In genomic region chr17:27760069-27760885, GRCh38 we compare ENCODE assay signal across 8 cellular contexts. TPM values are rescaled to one million over a fixed set of nuclear protein-coding genes. Genes with fewer than 3 reads are reported as not detected.
DNase-seq lines count a peak whose midpoint lies in the region; ATAC-seq, FAIRE-seq and TF ChIP-seq lines count a peak whose summit lies in the region.

No MANE protein-coding gene starts in this region.

- no peak overlapping the region for H3K27ac Mint-ChIP-seq in activated CD8-positive, alpha-beta memory T cell treated with anti-CD3 and anti-CD28 coated beads, Interleukin-2, amount 10 ng/mL, durations not matched to agents 7 days and 5 days
- H3K27ac Mint-ChIP-seq in naive thymus-derived CD8-positive, alpha-beta T cell = no peak overlapping the region
- H3K27ac Mint-ChIP-seq in stimulated activated effector memory CD8-positive, alpha-beta T cell treated with anti-CD3 and anti-CD28 coated beads, Interleukin-12 subunit alpha, Interleukin-12 subunit beta, amount 100 ng/mL, for 72 hours = no peak overlapping the region

- H3K4me1 ChIP-seq in A549 = no peaks in the 10 kb centered on the region

- 28% methylated on average over 28 of the region's 28 CpGs for WGBS in A549 (ENCODE audit: missing lambda C conversion rate)

- POLR2A ChIA-PET in A549 (lab: Yijun Ruan, JAX) = no interaction called here
- POLR2A ChIA-PET in naive thymus-derived CD8-positive, alpha-beta T cell (lab: Charles Lee) = interaction anchor here (1.2 kb wide), 1 partner anchor 132 kb away, joined by 3 read pairs; no protein-coding TSS in a partner anchor

- DNase-seq in A549 (ENCODE audit: low read depth in 1 of 2, low spot score in 1 of 2) = peak; percentile 45 to 58
- peak; percentile 62 for DNase-seq in GM12891 (ENCODE audit: insufficient read length, low spot score)
- DNase-seq in NCI-H460 (ENCODE audit: extremely low read depth, low read depth) = peak; percentile 31
- peak; percentile 77 for DNase-seq in activated CD8-positive, alpha-beta memory T cell treated with anti-CD3 and anti-CD28 coated beads, Interleukin-2, amount 10 ng/mL, durations not matched to agents 7 days and 5 days
- peak; percentile 43 for DNase-seq in epithelial cell of esophagus (ENCODE audit: low read depth)
- peak; percentile 30 to 79 (median 62) for DNase-seq in naive thymus-derived CD8-positive, alpha-beta T cell
- peak; percentile 67 to 87 for DNase-seq in stimulated activated effector memory CD8-positive, alpha-beta T cell treated with anti-CD3 and anti-CD28 coated beads, Interleukin-12 subunit alpha, Interleukin-12 subunit beta, amount 100 ng/mL, for 72 hours (ENCODE audit: low spot score in 2 of 2)

- peak; percentile 75 to 80 for TF ChIP-seq RAD21 in A549 (conservative IDR thresholded peaks at IDR 0.05 in 1 of 2, IDR thresholded peaks at IDR 0.05 in 1 of 2)

- no peak for FAIRE-seq in A549 (lab: Jason Lieb, UNC)
- FAIRE-seq in GM12891 (lab: Jason Lieb, UNC) = peak; percentile 69

- no peak overlapping the region for H3K4me3 Mint-ChIP-seq in activated CD8-positive, alpha-beta memory T cell treated with anti-CD3 and anti-CD28 coated beads, Interleukin-2, amount 10 ng/mL, durations not matched to agents 7 days and 5 days
- H3K4me3 Mint-ChIP-seq in naive thymus-derived CD8-positive, alpha-beta T cell = no peak overlapping the region
- no peak overlapping the region for H3K4me3 Mint-ChIP-seq in stimulated activated effector memory CD8-positive, alpha-beta T cell treated with anti-CD3 and anti-CD28 coated beads, Interleukin-12 subunit alpha, Interleukin-12 subunit beta, amount 100 ng/mL, for 72 hours

- no peaks in the 10 kb centered on the region for H3K9me3 ChIP-seq in A549

- CTCF ChIA-PET in A549 (lab: Yijun Ruan, JAX) = interaction anchor here (0.6 to 15.9 kb wide), 52 partner anchors 9 to 521 kb away, joined by 3 to 500 read pairs (median 4); partner anchors contain the start of gene LYRM9
- CTCF ChIA-PET in activated CD8-positive, alpha-beta memory T cell treated with anti-CD3 and anti-CD28 coated beads, Interleukin-2, amount 10 ng/mL, durations not matched to agents 7 days and 5 days (lab: Charles Lee) = interaction anchor here (0.6 to 6.0 kb wide), 19 partner anchors 8 to 575 kb away, joined by 3 to 91 read pairs (median 4); partner anchors contain the start of genes IFT20, LYRM9, NOS2 and TNFAIP1

- TF ChIP-seq CTCF in A549 (IDR thresholded peaks at IDR 0.05) (peak; percentile 97), epithelial cell of esophagus (IDR thresholded peaks at IDR 0.05; ENCODE audit: insufficient read depth, low read depth, low read length, missing control alignments) (peak; percentile 83)

- no peak for TF ChIP-seq POLR2A in A549 (IDR thresholded peaks at IDR 0.05; ENCODE audit: low read length)
- TF ChIP-seq POLR2A in GM12891 (IDR thresholded peaks at IDR 0.05; ENCODE audit: low read depth, low read length) = no peak

- no peak overlapping the region for H3K27ac ChIP-seq in A549

- peak; percentile 44 to 82; a peak in 5 of 6 replicates for ATAC-seq in A549
- ATAC-seq in activated CD8-positive, alpha-beta memory T cell treated with anti-CD3 and anti-CD28 coated beads, Interleukin-2, amount 10 ng/mL, durations not matched to agents 7 days and 5 days = peak; percentile 63
- ATAC-seq in naive thymus-derived CD8-positive, alpha-beta T cell = peak in 1 of 2 donors; percentile 52
- peak; percentile 51 for ATAC-seq in stimulated activated effector memory CD8-positive, alpha-beta T cell treated with anti-CD3 and anti-CD28 coated beads, Interleukin-12 subunit alpha, Interleukin-12 subunit beta, amount 100 ng/mL, for 72 hours
- no peak for ATAC-seq in GM19035 (IDR thresholded peaks at IDR 0.05; ENCODE audit: unreplicated experiment)

- H3K4me3 ChIP-seq in A549 = no peak overlapping the region
- H3K4me3 ChIP-seq in epithelial cell of esophagus (ENCODE audit: low read length) = no peak overlapping the region

- no peak for TF ChIP-seq EP300 in A549 (IDR thresholded peaks at IDR 0.05)

- no peaks in the 10 kb centered on the region for H3K36me3 Mint-ChIP-seq in activated CD8-positive, alpha-beta memory T cell treated with anti-CD3 and anti-CD28 coated beads, Interleukin-2, amount 10 ng/mL, durations not matched to agents 7 days and 5 days
- H3K36me3 Mint-ChIP-seq in naive thymus-derived CD8-positive, alpha-beta T cell = no peaks in the 10 kb centered on the region
- no peaks in the 10 kb centered on the region for H3K36me3 Mint-ChIP-seq in stimulated activated effector memory CD8-positive, alpha-beta T cell treated with anti-CD3 and anti-CD28 coated beads, Interleukin-12 subunit alpha, Interleukin-12 subunit beta, amount 100 ng/mL, for 72 hours

- H3K9me3 Mint-ChIP-seq in activated CD8-positive, alpha-beta memory T cell treated with anti-CD3 and anti-CD28 coated beads, Interleukin-2, amount 10 ng/mL, durations not matched to agents 7 days and 5 days (ENCODE audit: low read depth) = no peaks in the 10 kb centered on the region
- H3K9me3 Mint-ChIP-seq in naive thymus-derived CD8-positive, alpha-beta T cell = no peaks in the 10 kb centered on the region
- H3K9me3 Mint-ChIP-seq in stimulated activated effector memory CD8-positive, alpha-beta T cell treated with anti-CD3 and anti-CD28 coated beads, Interleukin-12 subunit alpha, Interleukin-12 subunit beta, amount 100 ng/mL, for 72 hours = no peaks in the 10 kb centered on the region

- H3K4me2 ChIP-seq in A549 = no peak overlapping the region

- no peaks in the 10 kb centered on the region for H3K27me3 Mint-ChIP-seq in activated CD8-positive, alpha-beta memory T cell treated with anti-CD3 and anti-CD28 coated beads, Interleukin-2, amount 10 ng/mL, durations not matched to agents 7 days and 5 days
- H3K27me3 Mint-ChIP-seq in naive thymus-derived CD8-positive, alpha-beta T cell = peaks cover 0 to 10% (median 0%) of the 10 kb centered on the region in 5 donors

- no peaks in the 10 kb centered on the region for H3K4me1 Mint-ChIP-seq in activated CD8-positive, alpha-beta memory T cell treated with anti-CD3 and anti-CD28 coated beads, Interleukin-2, amount 10 ng/mL, durations not matched to agents 7 days and 5 days
- H3K4me1 Mint-ChIP-seq in naive thymus-derived CD8-positive, alpha-beta T cell = peaks cover 0 to 3% (median under 1%) of the 10 kb centered on the region in 4 donors
- no peaks in the 10 kb centered on the region for H3K4me1 Mint-ChIP-seq in stimulated activated effector memory CD8-positive, alpha-beta T cell treated with anti-CD3 and anti-CD28 coated beads, Interleukin-12 subunit alpha, Interleukin-12 subunit beta, amount 100 ng/mL, for 72 hours

TF ChIP-seq in A549, 52 proteins besides CTCF, POLR2A, EP300 and RAD21:
- TF ChIP-seq RARB (CRISPR knock-in tag; IDR thresholded peaks at IDR 0.05) (no peak), HDAC2 (IDR thresholded peaks at IDR 0.05) (no peak), NR3C1 (IDR thresholded peaks at IDR 0.05) (no peak), POLR2AphosphoS2 (conservative IDR thresholded peaks at IDR 0.05; ENCODE audit: low read length) (no peak), ZFP36 (IDR thresholded peaks at IDR 0.05; ENCODE audit: borderline replicate concordance, partially characterized antibody) (no peak), EHMT2 (IDR thresholded peaks at IDR 0.05; ENCODE audit: low read depth) (no peak), SMC3 (IDR thresholded peaks at IDR 0.05) (peak; percentile 96), TFCP2L1 (CRISPR knock-in tag; IDR thresholded peaks at IDR 0.05) (no peak), BCL3 (IDR thresholded peaks at IDR 0.05) (no peak)

TF ChIP-seq in GM12891, 5 proteins besides CTCF, POLR2A, EP300 and RAD21:
- TF ChIP-seq POU2F2 (IDR thresholded peaks at IDR 0.05; ENCODE audit: low read depth, low read length) (no peak), PAX5 (IDR thresholded peaks at IDR 0.05; ENCODE audit: insufficient read depth, low read length, severe bottlenecking) (no peak), SPI1 (IDR thresholded peaks at IDR 0.05; ENCODE audit: low read depth, low read length) (no peak), TAF1 (IDR thresholded peaks at IDR 0.05; ENCODE audit: low read depth, low read length) (no peak), POLR2AphosphoS5 (IDR thresholded peaks at IDR 0.05; ENCODE audit: low read depth, low read length) (no peak)

RNA-seq across cellular contexts. Expression of gene NOS2, which starts 40.1 kb away (rescaled TPM):
- polyA plus RNA-seq in A549 (2011; rRNA removed) (0.08 and 0.09 TPM in 2 replicates), A549 (2017; fragmentation: RNase III; extraction: RNeasy Plus Mini Kit Qiagen cat#74134 plus additional on column Dnase treatment) (0.13 to 0.18 TPM (median 0.17 TPM) in 3 replicates)
- 0.23 and 0.24 TPM in 2 replicates for polyA plus RNA-seq in A549 (2012; cell fraction: cytosol; rRNA removed)
- polyA plus RNA-seq in A549 (2012; cell fraction: nucleus; rRNA removed) = 0.21 and 0.37 TPM in 2 replicates
- 0.10 and 0.12 TPM in 2 replicates for polyA minus RNA-seq in A549 (2011; rRNA and poly(A)+ RNA removed)
- polyA plus RNA-seq in GM12891 (2012; ENCODE audit: low read depth, missing spikeins) = 0.01 TPM
- total RNA-seq in NCI-H460 (2014; rRNA removed; shearing (Covaris generic)) = not detected in 2 replicates
- 0.04 and 0.11 TPM in 2 replicates for polyA plus RNA-seq in NCI-H460 (2014; cell fraction: nucleus; rRNA removed)
- under 1 TPM in 1 of 2 experiments, not detected in 1; 0.06 TPM for total RNA-seq in activated CD8-positive, alpha-beta memory T cell treated with anti-CD3 and anti-CD28 coated beads, Interleukin-2, amount 10 ng/mL, durations not matched to agents 7 days and 5 days
- total RNA-seq in naive thymus-derived CD8-positive, alpha-beta T cell = under 1 TPM; 0.41 to 0.42 TPM
- under 1 TPM in 1 of 3 donors, not detected in 2; 0.23 TPM for polyA plus RNA-seq in naive thymus-derived CD8-positive, alpha-beta T cell
